ENCODE assay signal across 24 cellular contexts in genomic region chr2:22253171-22253570, GRCh38.
"Had no signal": no experiment of that assay in that cellular context is flagged by ENCODE, and none has a peak within 500 bp of the region (broad histone marks: within the 10 kb centered on the region; RNA-seq: fewer than 3 reads in every experiment).

No MANE protein-coding gene starts in this region.

- H3K27ac ChIP-seq: PC-9, SK-N-MC had no signal

- H3K4me3 Mint-ChIP-seq: activated CD4-positive, alpha-beta memory T cell treated with anti-CD3 and anti-CD28 coated beads for 36 hours; activated CD4-positive, alpha-beta T cell treated with anti-CD3 and anti-CD28 coated beads, Interleukin-2, amount 10 ng/mL, durations not matched to agents 7 days and 5 days; activated naive CD4-positive, alpha-beta T cell treated with anti-CD3 and anti-CD28 coated beads for 36 hours; activated naive CD8-positive, alpha-beta T cell; activated T-cell treated with anti-CD3 and anti-CD28 coated beads, Interleukin-2, amount 50 U/mL, for 4 hours; T-cell had no signal

- ATAC-seq: activated T-cell treated with anti-CD3 and anti-CD28 coated beads, Interleukin-2, amount 50 U/mL, for 4 hours; T-cell had no signal

- DNase-seq: activated CD4-positive, alpha-beta memory T cell treated with anti-CD3 and anti-CD28 coated beads for 36 hours; activated CD4-positive, alpha-beta T cell treated with anti-CD3 and anti-CD28 coated beads, Interleukin-2, amount 10 ng/mL, durations not matched to agents 7 days and 5 days; activated CD4-positive, CD25-positive, alpha-beta regulatory T cell; activated CD8-positive, alpha-beta memory T cell treated with anti-CD3 and anti-CD28 coated beads for 24 hours; activated gamma-delta T cell; activated naive CD4-positive, alpha-beta T cell treated with anti-CD3 and anti-CD28 coated beads for 36 hours; activated T-cell treated with anti-CD3 and anti-CD28 coated beads, Interleukin-2, amount 50 U/mL, for 4 hours; amygdala; Kasumi-1; NCI-H1048; NCI-H146; NCI-H187 treated with DMSO at 0.1 percent for 48 hours; NCI-H2081 treated with DMSO at 0.1 percent for 48 hours; NCI-H226; NCI-H510A treated with DMSO at 0.1 percent for 48 hours; NCI-H69; PC-9; SIG-M5; T-cell; T-helper 2 cell; T1000 had no signal

- H3K27me3 Mint-ChIP-seq: activated CD4-positive, alpha-beta memory T cell treated with anti-CD3 and anti-CD28 coated beads for 36 hours; activated CD4-positive, alpha-beta T cell treated with anti-CD3 and anti-CD28 coated beads, Interleukin-2, amount 10 ng/mL, durations not matched to agents 7 days and 5 days; activated naive CD8-positive, alpha-beta T cell; T-cell had no signal

- H3K4me1 Mint-ChIP-seq: activated CD4-positive, alpha-beta T cell treated with anti-CD3 and anti-CD28 coated beads, Interleukin-2, amount 10 ng/mL, durations not matched to agents 7 days and 5 days; T-cell had no signal

- H2AFZ ChIP-seq: PC-9 had no signal

- H3K4me3 ChIP-seq: PC-9, SK-N-MC had no signal

- H3K4me2 ChIP-seq: PC-9 had no signal

- H3K27ac Mint-ChIP-seq: activated CD4-positive, alpha-beta memory T cell treated with anti-CD3 and anti-CD28 coated beads for 36 hours; activated CD4-positive, alpha-beta T cell treated with anti-CD3 and anti-CD28 coated beads, Interleukin-2, amount 10 ng/mL, durations not matched to agents 7 days and 5 days; activated naive CD4-positive, alpha-beta T cell treated with anti-CD3 and anti-CD28 coated beads for 36 hours; activated naive CD8-positive, alpha-beta T cell; T-cell had no signal

- FAIRE-seq: TTC549 had no signal

- H3K36me3 Mint-ChIP-seq: activated CD4-positive, alpha-beta memory T cell treated with anti-CD3 and anti-CD28 coated beads for 36 hours; activated naive CD8-positive, alpha-beta T cell; T-cell had no signal
